In the genomic region with DNA sequence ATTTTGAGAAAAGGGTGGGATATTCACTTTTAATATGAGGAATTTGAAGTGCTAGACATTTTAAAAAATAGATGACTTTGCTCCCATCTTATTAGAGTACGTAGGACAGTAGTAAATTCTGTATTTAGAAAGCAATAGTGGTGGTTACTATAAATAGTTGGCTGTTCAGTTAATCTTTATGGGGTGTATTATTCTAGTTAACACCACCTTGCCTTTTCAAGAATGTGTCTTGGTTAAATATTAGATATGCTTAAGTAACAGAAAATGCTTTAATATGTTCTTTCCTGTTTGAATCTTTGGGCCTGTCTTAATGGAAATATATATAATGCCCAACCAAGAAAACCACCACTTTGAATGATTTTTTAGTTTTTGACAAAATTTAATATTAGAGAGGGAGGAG, we compare ENCODE assay signal across 29 cellular contexts.
A peak's percentile ranks its signal among the peaks of the same experiment; 100 is the strongest.
DNase-seq lines count a peak whose midpoint lies in the region; ATAC-seq lines count a peak whose summit lies in the region.
"Had no signal": no experiment of that assay in that cellular context is flagged by ENCODE, and none has a peak within 500 bp of the region (broad histone marks: within the 10 kb centered on the region; RNA-seq: fewer than 3 reads in every experiment).

No MANE protein-coding gene starts in this region.

- ATAC-seq in GM18873 (IDR thresholded peaks at IDR 0.05; ENCODE audit: low FRiP score, unreplicated experiment): peak; percentile 73
- ATAC-seq in GM21737 (IDR thresholded peaks at IDR 0.05; ENCODE audit: unreplicated experiment): peak; percentile 59
- ATAC-seq in HG03108 (IDR thresholded peaks at IDR 0.05; ENCODE audit: unreplicated experiment): peak; percentile 88
- ATAC-seq in HG03571 (IDR thresholded peaks at IDR 0.05; ENCODE audit: unreplicated experiment): peak; percentile 70
- ATAC-seq: HCT116; mucosa of descending colon; right lobe of liver; stimulated activated naive CD8-positive, alpha-beta T cell treated with anti-CD3 and anti-CD28 coated beads, Interleukin-15, Interleukin-2, amounts not matched to agents 100 U/mL and 50 U/mL, for 24 hours had no signal

- no peaks in the 10 kb centered on the region for H3K27me3 ChIP-seq in effector memory CD4-positive, alpha-beta T cell (replicated peaks; ENCODE audit: control insufficient read depth, insufficient read depth, low read length, poor library complexity, severe bottlenecking)
- H3K27me3 ChIP-seq: right lobe of liver had no signal

- H3K4me3 ChIP-seq in effector memory CD4-positive, alpha-beta T cell (ENCODE audit: insufficient read depth, low read depth, low read length, poor library complexity, severe bottlenecking): no peak overlapping the region
- H3K4me3 ChIP-seq: mucosa of descending colon, right lobe of liver, thoracic aorta had no signal

- no peaks in the 10 kb centered on the region for H3K36me3 Mint-ChIP-seq in activated CD4-positive, alpha-beta T cell treated with anti-CD3 and anti-CD28 coated beads, Interleukin-2, amount 10 ng/mL, durations not matched to agents 24 days and 14 days (ENCODE audit: low read depth)
- H3K36me3 Mint-ChIP-seq: activated naive CD8-positive, alpha-beta T cell treated with anti-CD3 and anti-CD28 coated beads, Interleukin-2, amount 10 ng/mL, durations not matched to agents 7 days and 5 days had no signal

- no peaks in the 10 kb centered on the region for H3K27me3 Mint-ChIP-seq in activated CD4-positive, alpha-beta T cell treated with anti-CD3 and anti-CD28 coated beads, Interleukin-2, amount 10 ng/mL, durations not matched to agents 24 days and 14 days
- H3K27me3 Mint-ChIP-seq: activated B cell treated with CpG ODN at 0.5 μM for 24 hours; activated CD4-positive, alpha-beta memory T cell treated with anti-CD3 and anti-CD28 coated beads, Interleukin-2, amount 10 ng/mL, durations not matched to agents 7 days and 5 days; activated naive CD8-positive, alpha-beta T cell treated with anti-CD3 and anti-CD28 coated beads, Interleukin-2, amount 10 ng/mL, durations not matched to agents 7 days and 5 days; central memory CD8-positive, alpha-beta T cell had no signal

- H3K9me3 ChIP-seq in effector memory CD4-positive, alpha-beta T cell (ENCODE audit: control insufficient read depth, low read length): no peaks in the 10 kb centered on the region
- H3K9me3 ChIP-seq: mucosa of descending colon, right lobe of liver, thoracic aorta had no signal

- H3K36me3 ChIP-seq in effector memory CD4-positive, alpha-beta T cell (ENCODE audit: control insufficient read depth, insufficient read depth, low read length): no peaks in the 10 kb centered on the region
- H3K36me3 ChIP-seq: right lobe of liver, thoracic aorta had no signal

- intact Hi-C loops in activated CD4-positive, alpha-beta T cell treated with anti-CD3 and anti-CD28 coated beads, Interleukin-2, amount 10 ng/mL, durations not matched to agents 24 days and 14 days (cut with micrococcal nuclease): no loop called here

- no peak overlapping the region for H3K27ac ChIP-seq in effector memory CD4-positive, alpha-beta T cell (ENCODE audit: insufficient read depth, low read length, poor library complexity, severe bottlenecking)
- H3K27ac ChIP-seq: HL-60, parathyroid adenoma, right lobe of liver, thoracic aorta had no signal

- no peaks in the 10 kb centered on the region for H3K4me1 Mint-ChIP-seq in activated CD4-positive, alpha-beta T cell treated with anti-CD3 and anti-CD28 coated beads, Interleukin-2, amount 10 ng/mL, durations not matched to agents 24 days and 14 days
- H3K4me1 Mint-ChIP-seq: activated B cell treated with CpG ODN at 0.5 μM for 24 hours; activated CD4-positive, alpha-beta memory T cell treated with anti-CD3 and anti-CD28 coated beads, Interleukin-2, amount 10 ng/mL, durations not matched to agents 7 days and 5 days; activated naive CD8-positive, alpha-beta T cell treated with anti-CD3 and anti-CD28 coated beads, Interleukin-2, amount 10 ng/mL, durations not matched to agents 7 days and 5 days; central memory CD8-positive, alpha-beta T cell had no signal

- H3K9me3 Mint-ChIP-seq in activated CD4-positive, alpha-beta T cell treated with anti-CD3 and anti-CD28 coated beads, Interleukin-2, amount 10 ng/mL, durations not matched to agents 24 days and 14 days: no peaks in the 10 kb centered on the region
- H3K9me3 Mint-ChIP-seq: activated B cell treated with CpG ODN at 0.5 μM for 24 hours; activated naive CD8-positive, alpha-beta T cell treated with anti-CD3 and anti-CD28 coated beads, Interleukin-2, amount 10 ng/mL, durations not matched to agents 7 days and 5 days; nephron had no signal

- no peak overlapping the region for H3K27ac Mint-ChIP-seq in activated CD4-positive, alpha-beta T cell treated with anti-CD3 and anti-CD28 coated beads, Interleukin-2, amount 10 ng/mL, durations not matched to agents 24 days and 14 days
- H3K27ac Mint-ChIP-seq: activated B cell treated with CpG ODN at 0.5 μM for 24 hours; activated CD4-positive, alpha-beta memory T cell treated with anti-CD3 and anti-CD28 coated beads, Interleukin-2, amount 10 ng/mL, durations not matched to agents 7 days and 5 days; activated naive CD8-positive, alpha-beta T cell treated with anti-CD3 and anti-CD28 coated beads, Interleukin-2, amount 10 ng/mL, durations not matched to agents 7 days and 5 days; nephron had no signal

- H3K4me3 Mint-ChIP-seq in activated CD4-positive, alpha-beta T cell treated with anti-CD3 and anti-CD28 coated beads, Interleukin-2, amount 10 ng/mL, durations not matched to agents 24 days and 14 days: no peak overlapping the region
- H3K4me3 Mint-ChIP-seq: activated B cell treated with CpG ODN at 0.5 μM for 24 hours; activated CD4-positive, alpha-beta memory T cell treated with anti-CD3 and anti-CD28 coated beads, Interleukin-2, amount 10 ng/mL, durations not matched to agents 7 days and 5 days; activated naive CD8-positive, alpha-beta T cell treated with anti-CD3 and anti-CD28 coated beads, Interleukin-2, amount 10 ng/mL, durations not matched to agents 7 days and 5 days; central memory CD8-positive, alpha-beta T cell; nephron had no signal

- H3K4me1 ChIP-seq in effector memory CD4-positive, alpha-beta T cell (ENCODE audit: control insufficient read depth, insufficient read depth, low read length, poor library complexity, severe bottlenecking): no peaks in the 10 kb centered on the region
- H3K4me1 ChIP-seq: parathyroid adenoma, right lobe of liver had no signal

- DNase-seq in stimulated activated naive CD4-positive, alpha-beta T cell treated with Interleukin-2 at 50 U/mL for 16 hours (lab: John Stamatoyannopoulos, UW): no peak
- no peak for DNase-seq in effector memory CD4-positive, alpha-beta T cell
- DNase-seq in occipital lobe (lab: John Stamatoyannopoulos, UW): no peak
- no peak for DNase-seq in activated CD4-positive, alpha-beta T cell treated with anti-CD3 and anti-CD28 coated beads, Interleukin-2, amount 10 ng/mL, durations not matched to agents 24 days and 14 days
- DNase-seq: ACHN; activated B cell treated with CpG ODN at 0.5 μM for 24 hours; activated CD4-positive, alpha-beta memory T cell treated with anti-CD3 and anti-CD28 coated beads, Interleukin-2, amount 10 ng/mL, durations not matched to agents 7 days and 5 days; activated naive CD8-positive, alpha-beta T cell treated with anti-CD3 and anti-CD28 coated beads, Interleukin-2, amount 10 ng/mL, durations not matched to agents 7 days and 5 days; DND-41; Kasumi-1; mucosa of descending colon; NCI-H1694; NCI-H2171; NCI-H524 treated with DMSO at 0.1 percent for 48 hours; right lobe of liver; SIG-M5; stimulated activated CD4-positive, alpha-beta T cell treated with anti-CD3 and anti-CD28 coated beads, Interleukin-4, amount 100 ng/mL, for 4 hours; stimulated activated naive CD8-positive, alpha-beta T cell treated with anti-CD3 and anti-CD28 coated beads, Interleukin-15, Interleukin-2, amounts not matched to agents 100 U/mL and 50 U/mL, for 24 hours; SW 1271 had no signal
